8 cellular contexts compared by ENCODE assay signal in the genomic region with DNA sequence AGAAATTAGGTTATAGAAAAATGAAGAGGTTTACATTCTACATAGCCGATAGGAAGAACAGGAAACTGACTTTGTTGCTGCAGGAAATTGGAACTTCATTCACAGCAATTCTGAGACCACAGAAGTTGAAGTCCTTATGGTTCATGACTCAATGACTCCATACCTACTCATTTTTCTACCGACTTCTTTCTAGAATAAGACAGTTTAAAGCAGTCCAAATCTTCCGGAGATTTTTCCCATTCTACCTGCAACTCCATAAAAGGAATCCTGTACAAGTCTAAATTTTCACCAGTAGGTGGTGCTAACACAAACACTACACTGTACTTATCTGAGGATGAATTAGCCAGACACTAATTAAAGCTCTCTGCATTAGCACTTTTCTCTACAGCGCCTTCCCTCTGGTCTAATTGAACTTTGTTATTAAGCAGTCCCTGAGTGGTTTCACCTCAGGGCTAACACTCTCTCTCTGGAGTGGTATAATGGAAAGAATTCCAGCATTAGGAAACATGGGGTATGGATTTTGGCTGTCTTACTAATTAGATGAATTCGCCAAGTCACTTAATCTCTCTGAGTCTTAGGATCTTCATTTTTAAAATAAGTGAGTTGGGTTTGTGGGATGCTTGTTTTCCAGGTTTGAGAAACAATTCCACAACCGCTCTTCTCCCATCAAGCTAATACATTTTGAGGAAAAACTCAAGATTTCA.
DNase-seq lines count a peak whose midpoint lies in the region; ATAC-seq and TF ChIP-seq lines count a peak whose summit lies in the region.

No MANE protein-coding gene starts in this region.

- H3K4me3 Mint-ChIP-seq in T-cell (no peak overlapping the region), nephron progenitor cell (no peak overlapping the region)

- H3K4me3 ChIP-seq in A673 (ENCODE audit: low read depth, low read length, poor library complexity, severe bottlenecking) (no peak overlapping the region), GM12875 (ENCODE audit: low read depth, low read length) (no peak overlapping the region), MG63 (no peak overlapping the region)

- CTCF ChIA-PET in A673 (lab: Charles Lee) = interaction anchor here (0.5 to 2.1 kb wide), 4 partner anchors 12 to 243 kb away, joined by 3 to 11 read pairs (median 6); no protein-coding TSS in a partner anchor
- CTCF ChIA-PET in T-cell (lab: Charles Lee) = interaction anchor here (0.6 to 2.5 kb wide), 8 partner anchors 8 to 331 kb away, joined by 3 to 22 read pairs (median 5); no protein-coding TSS in a partner anchor

- H3K4me1 Mint-ChIP-seq in T-cell (peaks cover 6 to 19% (median 13%) of the 10 kb centered on the region in 3 donors), nephron progenitor cell (peaks cover 38% of the 10 kb centered on the region)

- no peaks in the 10 kb centered on the region for H3K4me1 ChIP-seq in A673 (ENCODE audit: insufficient read depth, low read length, poor library complexity, severe bottlenecking)

- H3K9me3 ChIP-seq in A673 (ENCODE audit: low read depth, low read length, poor library complexity, severe bottlenecking) (no peaks in the 10 kb centered on the region), MG63 (0 out of 2 replicates have a peak, but pooled peaks cover 2% of the 10 kb centered on the region)

- peak; percentile 52 to 71 (median 64) for ATAC-seq in T-cell (replicated peaks in 1 of 4)
- ATAC-seq in GM21390 (IDR thresholded peaks at IDR 0.05; ENCODE audit: unreplicated experiment) = no peak

- H3K36me3 Mint-ChIP-seq in T-cell (no peaks in the 10 kb centered on the region), nephron progenitor cell (ENCODE audit: low read depth) (no peaks in the 10 kb centered on the region)

- H3K9me3 Mint-ChIP-seq in T-cell (no peaks in the 10 kb centered on the region), nephron progenitor cell (peaks cover 4% of the 10 kb centered on the region)

- POLR2A ChIA-PET in A673 (lab: Charles Lee; ENCODE audit: low non-redundant PET) = no interaction called here
- POLR2A ChIA-PET in T-cell (lab: Charles Lee) = no interaction called here

- DNase-seq in A673 (ENCODE audit: low spot score) (peak; percentile 59), NCI-H1417 (lab: John Stamatoyannopoulos, UW) (peak; percentile 30 to 84 (median 84)), T-cell (peak in 1 of 34 experiments; percentile 13), fibroblast of gingiva (ENCODE audit: low read depth) (peak; percentile 31), nephron progenitor cell (no peak), MG63 (no peak)

- H3K36me3 ChIP-seq in A673 (ENCODE audit: insufficient read depth, low read length, poor library complexity, severe bottlenecking) (no peaks in the 10 kb centered on the region), MG63 (no peaks in the 10 kb centered on the region)

- peaks cover 0 to 27% of the 10 kb centered on the region in 2 donors for H3K27me3 Mint-ChIP-seq in T-cell
- peaks cover 20% of the 10 kb centered on the region for H3K27me3 Mint-ChIP-seq in nephron progenitor cell (ENCODE audit: low read depth, poor library complexity)

- no TSS peak for BruUV-seq in A673 (replicated peaks; lab: Mats Ljungman, UMichigan)

- H3K27ac Mint-ChIP-seq in T-cell = no peak overlapping the region
- no peak overlapping the region for H3K27ac Mint-ChIP-seq in nephron progenitor cell

- H3K27me3 ChIP-seq in A673 (replicated peaks; ENCODE audit: insufficient read depth, low read depth, low read length, poor library complexity) = peaks cover 44% of the 10 kb centered on the region
- H3K27me3 ChIP-seq in MG63 = no peaks in the 10 kb centered on the region

- no peak overlapping the region for H3K27ac ChIP-seq in A673 (ENCODE audit: low read depth, low read length, poor library complexity, severe bottlenecking)

- intact Hi-C loops in A673 (cut with micrococcal nuclease; ENCODE audit: unreplicated experiment) = loop anchor here (5.0 to 10.0 kb wide), 3 partner anchors 240 to 643 kb away; a partner anchor contains a TSS

- peak; percentile 84 for TF ChIP-seq CTCF in A673 (conservative IDR thresholded peaks at IDR 0.05; ENCODE audit: low read depth, low read length)
- TF ChIP-seq CTCF in GM12875 (IDR thresholded peaks at IDR 0.05; ENCODE audit: borderline replicate concordance, insufficient read depth, low read depth, low read length) = peak; percentile 41; the same call in 1 of the 2 replicates
- TF ChIP-seq CTCF in nephron progenitor cell (IDR thresholded peaks at IDR 0.05) = peak; percentile 70

Comparison
In these comparisons a context has a peak if more than half of its experiments do, and no peak if none do; other contexts are left out.
1. DNase-seq: peak in A673 (single experiment), NCI-H1417 (3 of 3) and fibroblast of gingiva (single experiment); none in nephron progenitor cell (single experiment) and MG63 (single experiment).
2. Peak in every context shown above with its lines, with median percentiles within 50 percentile points of each other: CTCF ChIP-seq.